9 cellular contexts compared by ENCODE assay signal in genomic region chr3:12719541-12719940, GRCh38. TPM values are rescaled to one million over a fixed set of nuclear protein-coding genes. Genes with fewer than 3 reads are reported as not detected.
DNase-seq lines count a peak whose midpoint lies in the region; ATAC-seq, FAIRE-seq and TF ChIP-seq lines count a peak whose summit lies in the region.
"Had no signal": no experiment of that assay in that cellular context is flagged by ENCODE, and none has a peak within 500 bp of the region (broad histone marks: within the 10 kb centered on the region; RNA-seq: fewer than 3 reads in every experiment).

No MANE protein-coding gene starts in this region.

- no peaks in the 10 kb centered on the region for H3K79me2 ChIP-seq in keratinocyte (ENCODE audit: control insufficient read depth, insufficient read depth, low read length)

- H3K4me3 ChIP-seq in ascending aorta (peak overlapping the region; percentile 40 to 55), keratinocyte (ENCODE audit: control insufficient read depth in 2 of 3, extremely low read depth in 1 of 3, insufficient read depth in 2 of 3, low read depth in 1 of 3, low read length in 3 of 3) (no peak overlapping the region), testis (peak overlapping the region; percentile 42 to 56)

- ATAC-seq in activated CD8-positive, alpha-beta T cell treated with anti-CD3 and anti-CD28 coated beads, Interleukin-2, amount 10 ng/mL, durations not matched to agents 7 days and 5 days, result peak; percentile 27
- no peak for ATAC-seq in activated CD8-positive, alpha-beta T cell treated with anti-CD3 and anti-CD28 coated beads for 36 hours
- no peak for ATAC-seq in HG03521 (IDR thresholded peaks at IDR 0.05; ENCODE audit: unreplicated experiment)
- ATAC-seq in HG02642 (IDR thresholded peaks at IDR 0.05; ENCODE audit: poor library complexity, unreplicated experiment), result no peak

- H3K27me3 Mint-ChIP-seq in activated CD8-positive, alpha-beta T cell treated with anti-CD3 and anti-CD28 coated beads, Interleukin-2, amount 10 ng/mL, durations not matched to agents 7 days and 5 days (ENCODE audit: low read depth), result no peaks in the 10 kb centered on the region
- H3K27me3 Mint-ChIP-seq in activated CD8-positive, alpha-beta T cell treated with anti-CD3 and anti-CD28 coated beads for 36 hours, result no peaks in the 10 kb centered on the region
- H3K27me3 Mint-ChIP-seq in T-helper 2 cell treated with Interferon-gamma antibody and Interleukin-4, amounts not matched to agents 5 μg/mL and 100 μg/mL, for 36 hours (ENCODE audit: low read depth), result peaks cover 2% of the 10 kb centered on the region

- H3K27ac ChIP-seq in ascending aorta, result peak overlapping the region in 1 of 2 donors; percentile 8
- H3K27ac ChIP-seq in keratinocyte (ENCODE audit: control insufficient read depth, insufficient read depth, low read length), result no peak overlapping the region
- peak overlapping the region in 1 of 2 donors; percentile 24 for H3K27ac ChIP-seq in testis

- CTCF ChIA-PET in activated CD8-positive, alpha-beta T cell treated with anti-CD3 and anti-CD28 coated beads, Interleukin-2, amount 10 ng/mL, durations not matched to agents 7 days and 5 days (lab: Charles Lee), result interaction anchor here (0.6 to 3.0 kb wide), 14 partner anchors 12 to 239 kb away, joined by 3 to 20 read pairs (median 4); partner anchors contain the start of genes RPL32 and TSEN2
- CTCF ChIA-PET in activated CD8-positive, alpha-beta T cell treated with anti-CD3 and anti-CD28 coated beads for 36 hours (lab: Charles Lee), result interaction anchor here (0.6 to 2.1 kb wide), 22 partner anchors 9 to 161 kb away, joined by 3 to 13 read pairs (median 4); no protein-coding TSS in a partner anchor

- peaks cover 0 to 4% of the 10 kb centered on the region in 2 donors for H3K4me1 ChIP-seq in ascending aorta
- peaks cover 4% of the 10 kb centered on the region for H3K4me1 ChIP-seq in keratinocyte (ENCODE audit: control insufficient read depth, extremely low read depth, insufficient read depth, low read length)
- H3K4me1 ChIP-seq in testis, result peaks cover 13% of the 10 kb centered on the region

- dilution Hi-C loops in keratinocyte (cut with MboI; ENCODE audit: extremely low pct_ligation_motif_present, low sequenced_read_pairs), result no loop called here

- H3K4me3 Mint-ChIP-seq in activated CD8-positive, alpha-beta T cell treated with anti-CD3 and anti-CD28 coated beads, Interleukin-2, amount 10 ng/mL, durations not matched to agents 7 days and 5 days, result no peak overlapping the region
- no peak overlapping the region for H3K4me3 Mint-ChIP-seq in activated CD8-positive, alpha-beta T cell treated with anti-CD3 and anti-CD28 coated beads for 36 hours
- H3K4me3 Mint-ChIP-seq in T-helper 2 cell treated with Interferon-gamma antibody and Interleukin-4, amounts not matched to agents 5 μg/mL and 100 μg/mL, for 36 hours, result no peak overlapping the region

- H4K20me1 ChIP-seq in keratinocyte (ENCODE audit: control insufficient read depth, extremely low read depth, insufficient read depth, low read length), result no peaks in the 10 kb centered on the region

- H3K4me1 Mint-ChIP-seq in activated CD8-positive, alpha-beta T cell treated with anti-CD3 and anti-CD28 coated beads, Interleukin-2, amount 10 ng/mL, durations not matched to agents 7 days and 5 days (ENCODE audit: low read depth), result peaks cover 9% of the 10 kb centered on the region
- peaks cover 10% of the 10 kb centered on the region for H3K4me1 Mint-ChIP-seq in activated CD8-positive, alpha-beta T cell treated with anti-CD3 and anti-CD28 coated beads for 36 hours (ENCODE audit: low read depth)
- H3K4me1 Mint-ChIP-seq in T-helper 2 cell treated with Interferon-gamma antibody and Interleukin-4, amounts not matched to agents 5 μg/mL and 100 μg/mL, for 36 hours (ENCODE audit: low read depth), result peaks cover 13% of the 10 kb centered on the region

- FAIRE-seq in keratinocyte (lab: Jason Lieb, UNC), result no peak

- H2AFZ ChIP-seq in keratinocyte (ENCODE audit: control insufficient read depth, low read length), result peak overlapping the region; percentile 55

- H3K27me3 ChIP-seq in ascending aorta, result no peaks in the 10 kb centered on the region
- H3K27me3 ChIP-seq in keratinocyte (ENCODE audit: control insufficient read depth, extremely low read depth, insufficient read depth, low read length), result no peaks in the 10 kb centered on the region
- H3K27me3 ChIP-seq in testis, result no peaks in the 10 kb centered on the region

- no peaks in the 10 kb centered on the region for H3K9me1 ChIP-seq in keratinocyte (ENCODE audit: control insufficient read depth, extremely low read depth, insufficient read depth, low read length)

- no peak overlapping the region for H3K9ac ChIP-seq in keratinocyte (ENCODE audit: control insufficient read depth, extremely low read depth, insufficient read depth, low read length)

- no peak overlapping the region for H3K27ac Mint-ChIP-seq in activated CD8-positive, alpha-beta T cell treated with anti-CD3 and anti-CD28 coated beads, Interleukin-2, amount 10 ng/mL, durations not matched to agents 7 days and 5 days
- no peak overlapping the region for H3K27ac Mint-ChIP-seq in activated CD8-positive, alpha-beta T cell treated with anti-CD3 and anti-CD28 coated beads for 36 hours
- no peak overlapping the region for H3K27ac Mint-ChIP-seq in T-helper 2 cell treated with Interferon-gamma antibody and Interleukin-4, amounts not matched to agents 5 μg/mL and 100 μg/mL, for 36 hours

- WGBS in testis, 2 donors, result 17 to 23% methylated on average over 7 of the region's 7 CpGs

- no peak for TF ChIP-seq CTCF in activated CD8-positive, alpha-beta T cell treated with anti-CD3 and anti-CD28 coated beads for 36 hours (IDR thresholded peaks at IDR 0.05)
- TF ChIP-seq CTCF in ascending aorta (IDR thresholded peaks at IDR 0.05) (no peak), keratinocyte (optimal IDR thresholded peaks at IDR 0.05 in 1 of 3, IDR thresholded peaks at IDR 0.05 in 1 of 3, conservative IDR thresholded peaks at IDR 0.05 in 1 of 3; ENCODE audit: extremely low read depth in 1 of 3, insufficient read depth in 2 of 3, low read length in 3 of 3) (no peak), testis (IDR thresholded peaks at IDR 0.05) (no peak)

- POLR2A ChIA-PET in activated CD8-positive, alpha-beta T cell treated with anti-CD3 and anti-CD28 coated beads, Interleukin-2, amount 10 ng/mL, durations not matched to agents 7 days and 5 days (lab: Charles Lee), result no interaction called here
- POLR2A ChIA-PET in activated CD8-positive, alpha-beta T cell treated with anti-CD3 and anti-CD28 coated beads for 36 hours (lab: Charles Lee), result interaction anchor here (0.7 kb wide), 1 partner anchor 41 kb away, joined by 3 read pairs; no protein-coding TSS in a partner anchor

- intact Hi-C loops in activated CD8-positive, alpha-beta T cell treated with anti-CD3 and anti-CD28 coated beads for 36 hours (cut with micrococcal nuclease), result no loop called here
- intact Hi-C loops in ascending aorta (cut with DNase I) (loop anchor here (5.0 kb wide), 1 partner anchor 117 kb away; no protein-coding TSS in a partner anchor), testis (cut with DNase I; ENCODE audit: low total_unique reads) (no loop called here)

- no peaks in the 10 kb centered on the region for H3K36me3 Mint-ChIP-seq in activated CD8-positive, alpha-beta T cell treated with anti-CD3 and anti-CD28 coated beads, Interleukin-2, amount 10 ng/mL, durations not matched to agents 7 days and 5 days (ENCODE audit: low read depth)
- H3K36me3 Mint-ChIP-seq in activated CD8-positive, alpha-beta T cell treated with anti-CD3 and anti-CD28 coated beads for 36 hours (ENCODE audit: low read depth), result no peaks in the 10 kb centered on the region
- H3K36me3 Mint-ChIP-seq in T-helper 2 cell treated with Interferon-gamma antibody and Interleukin-4, amounts not matched to agents 5 μg/mL and 100 μg/mL, for 36 hours (ENCODE audit: low read depth), result no peaks in the 10 kb centered on the region

- peak overlapping the region; percentile 50 for H3K4me2 ChIP-seq in keratinocyte (ENCODE audit: control insufficient read depth, extremely low read depth, insufficient read depth, low read depth, low read length)

- H3K9me3 ChIP-seq in ascending aorta, result no peaks in the 10 kb centered on the region
- H3K9me3 ChIP-seq in keratinocyte (ENCODE audit: control insufficient read depth, low read depth, low read length), result no peaks in the 10 kb centered on the region
- no peaks in the 10 kb centered on the region for H3K9me3 ChIP-seq in testis

- H3K9me3 Mint-ChIP-seq in activated CD8-positive, alpha-beta T cell treated with anti-CD3 and anti-CD28 coated beads, Interleukin-2, amount 10 ng/mL, durations not matched to agents 7 days and 5 days (ENCODE audit: insufficient read depth), result no peaks in the 10 kb centered on the region
- no peaks in the 10 kb centered on the region for H3K9me3 Mint-ChIP-seq in activated CD8-positive, alpha-beta T cell treated with anti-CD3 and anti-CD28 coated beads for 36 hours
- no peaks in the 10 kb centered on the region for H3K9me3 Mint-ChIP-seq in T-helper 2 cell treated with Interferon-gamma antibody and Interleukin-4, amounts not matched to agents 5 μg/mL and 100 μg/mL, for 36 hours

- no peak for DNase-seq in activated CD8-positive, alpha-beta T cell treated with anti-CD3 and anti-CD28 coated beads, Interleukin-2, amount 10 ng/mL, durations not matched to agents 7 days and 5 days
- no peak for DNase-seq in activated CD8-positive, alpha-beta T cell treated with anti-CD3 and anti-CD28 coated beads for 36 hours
- no peak for DNase-seq in ascending aorta (ENCODE audit: low spot score in 2 of 2)
- DNase-seq in keratinocyte (ENCODE audit: low read depth, low spot score), result no peak
- no peak for DNase-seq in testis
- no peak for DNase-seq in T-helper 2 cell treated with Interferon-gamma antibody and Interleukin-4, amounts not matched to agents 5 μg/mL and 100 μg/mL, for 36 hours (ENCODE audit: low spot score)

- TF ChIP-seq POLR2A in testis (IDR thresholded peaks at IDR 0.05), result no peak

- H3K36me3 ChIP-seq in ascending aorta, result no peaks in the 10 kb centered on the region
- H3K36me3 ChIP-seq in keratinocyte (ENCODE audit: control insufficient read depth in 2 of 2, extremely low read depth in 1 of 2, insufficient read depth in 2 of 2, low read length in 2 of 2), result no peaks in the 10 kb centered on the region
- no peaks in the 10 kb centered on the region for H3K36me3 ChIP-seq in testis (ENCODE audit: low read depth, missing control alignments)

RNA-seq across cellular contexts. Expression of gene TMEM40, which starts 39.5 kb away (rescaled TPM):
- not detected for total RNA-seq in activated CD8-positive, alpha-beta T cell treated with anti-CD3 and anti-CD28 coated beads, Interleukin-2, amount 10 ng/mL, durations not matched to agents 7 days and 5 days
- not detected for total RNA-seq in activated CD8-positive, alpha-beta T cell treated with anti-CD3 and anti-CD28 coated beads for 36 hours
- total RNA-seq in ascending aorta, result not detected
- 240 to 475 TPM (median 311 TPM) in 3 replicates for polyA plus RNA-seq in keratinocyte
- 136 TPM for polyA plus RNA-seq in keratinocyte (2011; ENCODE audit: low read depth)
- 340 and 375 TPM in 2 replicates for polyA plus RNA-seq in keratinocyte (2011; cell fraction: cytosol; rRNA removed)
- polyA plus RNA-seq in keratinocyte (2011; cell fraction: nucleus; rRNA removed), result 382 and 436 TPM in 2 replicates
- polyA plus RNA-seq in keratinocyte (2012; ENCODE audit: low replicate concordance), result 345 and 384 TPM in 2 replicates
- polyA minus RNA-seq in keratinocyte, result 209 to 387 TPM (median 321 TPM) in 3 replicates
- polyA minus RNA-seq in keratinocyte (2011; cell fraction: cytosol; rRNA and poly(A)+ RNA removed), result 242 TPM
- 106 and 129 TPM in 2 replicates for polyA minus RNA-seq in keratinocyte (2011; cell fraction: nucleus; rRNA and poly(A)+ RNA removed)
- 1 to 10 TPM; 1.5 to 1.7 TPM for total RNA-seq in testis
- polyA plus RNA-seq in testis (ENCODE audit: insufficient read depth, low read depth, low replicate concordance), result 0.96 TPM
- total RNA-seq: lung microvascular endothelial cell had no signal

RNA-seq across cellular contexts. Expression of gene RAF1, which starts 55.6 kb away (rescaled TPM):
- 10 to 100 TPM; 86.5 to 91.6 TPM for total RNA-seq in activated CD8-positive, alpha-beta T cell treated with anti-CD3 and anti-CD28 coated beads, Interleukin-2, amount 10 ng/mL, durations not matched to agents 7 days and 5 days
- total RNA-seq in activated CD8-positive, alpha-beta T cell treated with anti-CD3 and anti-CD28 coated beads for 36 hours, result 10 to 100 TPM; 71.1 to 74.9 TPM
- 103 TPM for total RNA-seq in ascending aorta
- 68.3 to 92.4 TPM (median 80.1 TPM) in 3 replicates for polyA plus RNA-seq in keratinocyte
- polyA plus RNA-seq in keratinocyte (2011; ENCODE audit: low read depth), result 37.3 TPM
- polyA plus RNA-seq in keratinocyte (2011; cell fraction: cytosol; rRNA removed), result 52.7 and 76.6 TPM in 2 replicates
- polyA plus RNA-seq in keratinocyte (2011; cell fraction: nucleus; rRNA removed), result 99.3 and 102 TPM in 2 replicates
- polyA plus RNA-seq in keratinocyte (2012; ENCODE audit: low replicate concordance), result 44.5 and 52.1 TPM in 2 replicates
- 78.9 to 152 TPM (median 116 TPM) in 3 replicates for polyA minus RNA-seq in keratinocyte
- polyA minus RNA-seq in keratinocyte (2011; cell fraction: cytosol; rRNA and poly(A)+ RNA removed), result 64.5 TPM
- 72.2 and 98.4 TPM in 2 replicates for polyA minus RNA-seq in keratinocyte (2011; cell fraction: nucleus; rRNA and poly(A)+ RNA removed)
- total RNA-seq in testis, result 100 to 1,000 TPM; 133 to 138 TPM
- 68.7 TPM for polyA plus RNA-seq in testis (ENCODE audit: insufficient read depth, low read depth, low replicate concordance)

Comparison
In these comparisons a context has a peak if more than half of its experiments do, and no peak if none do; other contexts are left out.
1. H3K4me3 ChIP-seq: peak in ascending aorta (2 of 2) and testis (2 of 2); none in keratinocyte (0 of 3).